Comparison of ENCODE assay signal across 8 cellular contexts in the genomic region with DNA sequence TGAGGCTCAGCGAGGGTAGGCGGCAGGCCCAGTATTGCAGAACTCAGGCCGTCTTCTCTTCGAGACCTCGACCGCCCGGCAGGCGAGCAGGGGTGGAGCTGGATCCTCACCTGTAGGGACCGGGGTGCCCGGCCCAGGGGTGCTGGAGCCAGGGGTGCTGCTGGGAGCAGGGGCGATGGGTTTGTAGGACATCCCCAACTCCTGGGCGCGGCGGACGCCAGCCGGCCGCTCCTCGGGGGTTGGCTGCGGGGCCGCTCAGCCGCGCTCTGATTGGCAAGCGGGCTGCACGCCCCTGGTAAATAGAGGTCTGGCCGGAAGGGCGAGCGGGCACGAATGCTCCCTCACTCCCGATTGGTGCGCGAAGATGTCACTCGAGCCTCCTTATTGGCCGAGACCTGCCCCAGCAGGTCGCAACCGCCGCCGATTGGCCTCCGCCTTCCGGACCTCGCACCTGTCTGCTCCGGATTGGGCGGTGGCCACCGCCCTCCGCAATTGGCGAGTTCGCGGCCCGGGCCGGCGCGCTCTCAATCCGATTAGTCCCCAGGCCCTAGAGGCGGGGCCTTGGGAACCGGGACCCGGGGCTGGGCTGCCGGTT. TPM values are rescaled to one million over a fixed set of nuclear protein-coding genes. Genes with fewer than 3 reads are reported as not detected.
DNase-seq lines count a peak whose midpoint lies in the region; ATAC-seq and TF ChIP-seq lines count a peak whose summit lies in the region.

A gene with protein sequence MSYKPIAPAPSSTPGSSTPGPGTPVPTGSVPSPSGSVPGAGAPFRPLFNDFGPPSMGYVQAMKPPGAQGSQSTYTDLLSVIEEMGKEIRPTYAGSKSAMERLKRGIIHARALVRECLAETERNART (minus strand): TSS at position 272 of the 595 bp plus-strand sequence. CDS start 80 bp downstream, at position 192.

- TF ChIP-seq CTCF in GM12865 (IDR thresholded peaks at IDR 0.05; ENCODE audit: insufficient read depth, low read depth, low read length, missing control alignments) (no peak), parathyroid adenoma (IDR thresholded peaks at IDR 0.05) (no peak), tibial nerve (IDR thresholded peaks at IDR 0.05) (peak in 2 of 5 experiments; percentile 52 to 69)

- H3K36me3 ChIP-seq in parathyroid adenoma (ENCODE audit: control insufficient read depth, insufficient read depth, low read length) (no peaks in the 10 kb centered on the region), tibial nerve (no peaks in the 10 kb centered on the region)

- H3K4me3 Mint-ChIP-seq in activated naive CD8-positive, alpha-beta T cell treated with anti-CD3 and anti-CD28 coated beads, Interleukin-2, amount 50 U/mL, for 24 hours, result peak within 1 kb of the TSS; percentile 91

- H3K4me3 ChIP-seq in GM12865 (ENCODE audit: low read depth, low read length), result peak within 1 kb of the TSS; percentile 79
- peak within 1 kb of the TSS; percentile 92 for H3K4me3 ChIP-seq in parathyroid adenoma (ENCODE audit: low read depth, low read length)
- peak within 1 kb of the TSS; percentile 79 to 91 (median 82) for H3K4me3 ChIP-seq in tibial nerve

- H3K4me1 ChIP-seq in parathyroid adenoma (peaks cover 10% of the 10 kb centered on the region), tibial nerve (peaks cover 0 to 54% (median 31%) of the 10 kb centered on the region in 4 donors)

- H3K79me2 ChIP-seq in parathyroid adenoma, result no peaks in the 10 kb centered on the region

- peaks cover 2% of the 10 kb centered on the region for H3K27me3 Mint-ChIP-seq in activated naive CD8-positive, alpha-beta T cell treated with anti-CD3 and anti-CD28 coated beads, Interleukin-2, amount 50 U/mL, for 24 hours

- DNase-seq in GM12865 (ENCODE audit: low read depth) (peak; percentile 100), NCI-H1417 treated with DMSO at 0.1 percent for 48 hours (lab: John Stamatoyannopoulos, UW) (peak; percentile 96), SW480 (ENCODE audit: low spot score) (peak; percentile 99), Right ventricle myocardium superior (peak; percentile 100), tibial nerve (ENCODE audit: low spot score in 2 of 2) (peak; percentile 98 to 99)
- DNase-seq in activated naive CD8-positive, alpha-beta T cell treated with anti-CD3 and anti-CD28 coated beads, Interleukin-2, amount 50 U/mL, for 24 hours, result peak; percentile 99

- peak within 1 kb of the TSS; percentile 49 for H3K9ac ChIP-seq in parathyroid adenoma

- H3K27me3 ChIP-seq in parathyroid adenoma (ENCODE audit: control insufficient read depth, insufficient read depth, low read length) (no peaks in the 10 kb centered on the region), tibial nerve (no peaks in the 10 kb centered on the region)

- H3K4me2 ChIP-seq in parathyroid adenoma (ENCODE audit: low read length), result peak within 1 kb of the TSS; percentile 93

- H3K9me3 Mint-ChIP-seq in activated naive CD8-positive, alpha-beta T cell treated with anti-CD3 and anti-CD28 coated beads, Interleukin-2, amount 50 U/mL, for 24 hours, result no peaks in the 10 kb centered on the region

- TF ChIP-seq EP300 in tibial nerve (IDR thresholded peaks at IDR 0.05), result peak; percentile 24 to 94

- H3K27ac ChIP-seq in parathyroid adenoma, result peak within 1 kb of the TSS; percentile 95
- H3K27ac ChIP-seq in tibial nerve, result peak within 1 kb of the TSS; percentile 98 to 100 (median 99)

- H3K9me3 ChIP-seq in parathyroid adenoma (ENCODE audit: control insufficient read depth, low read length) (no peaks in the 10 kb centered on the region), tibial nerve (no peaks in the 10 kb centered on the region)

- peaks cover 36% of the 10 kb centered on the region for H3K4me1 Mint-ChIP-seq in activated naive CD8-positive, alpha-beta T cell treated with anti-CD3 and anti-CD28 coated beads, Interleukin-2, amount 50 U/mL, for 24 hours

- peak; percentile 75 for ATAC-seq in HG02763 (IDR thresholded peaks at IDR 0.05; ENCODE audit: unreplicated experiment)
- ATAC-seq in activated naive CD8-positive, alpha-beta T cell treated with anti-CD3 and anti-CD28 coated beads, Interleukin-2, amount 50 U/mL, for 24 hours, result peak; percentile 75
- ATAC-seq in Right ventricle myocardium superior (ENCODE audit: poor library complexity), result peak; percentile 85

- intact Hi-C loops in Right ventricle myocardium superior (cut with DNase I), result loop anchor here (5.0 kb wide), 2 partner anchors 41 to 116 kb away; partner anchors contain the start of genes RAD9A and TMEM134

- TF ChIP-seq POLR2A in tibial nerve (IDR thresholded peaks at IDR 0.05), result peak; percentile 94

- H3K36me3 Mint-ChIP-seq in activated naive CD8-positive, alpha-beta T cell treated with anti-CD3 and anti-CD28 coated beads, Interleukin-2, amount 50 U/mL, for 24 hours (ENCODE audit: low read depth), result peaks cover 8% of the 10 kb centered on the region

- H3K27ac Mint-ChIP-seq in activated naive CD8-positive, alpha-beta T cell treated with anti-CD3 and anti-CD28 coated beads, Interleukin-2, amount 50 U/mL, for 24 hours, result peak within 1 kb of the TSS; percentile 94

- peak within 1 kb of the TSS; percentile 85 for H2AFZ ChIP-seq in parathyroid adenoma

- 0% methylated on average over 5 to 25 of the region's 56 CpGs for WGBS in tibial nerve, 2 donors

RNA-seq across cellular contexts. Expression of the gene that starts here (rescaled TPM):
- total RNA-seq in Right ventricle myocardium superior, result 57.8 TPM
- 10 to 100 TPM; 75.4 to 90.8 (median 80.6) TPM for total RNA-seq in tibial nerve

Comparison
In these comparisons a context has a peak if more than half of its experiments do, and no peak if none do; other contexts are left out.
1. Peak in every context shown above with its lines: DNase-seq, ATAC-seq, H3K4me3 ChIP-seq and H3K27ac ChIP-seq.